In genomic region chr6:148864941-148865340, GRCh38 we compare ENCODE assay signal across 18 cellular contexts.
DNase-seq lines count a peak whose midpoint lies in the region; ATAC-seq and TF ChIP-seq lines count a peak whose summit lies in the region.
"Had no signal": no experiment of that assay in that cellular context is flagged by ENCODE, and none has a peak within 500 bp of the region (broad histone marks: within the 10 kb centered on the region; RNA-seq: fewer than 3 reads in every experiment).

No MANE protein-coding gene starts in this region.

- H3K79me2 ChIP-seq in osteoblast (ENCODE audit: insufficient read depth, low read length) = peaks cover 7% of the 10 kb centered on the region

- no peaks in the 10 kb centered on the region for H3K27me3 ChIP-seq in osteoblast (ENCODE audit: insufficient read depth, low read length)
- H3K27me3 ChIP-seq: BE2C had no signal

- DNase-seq in NCI-H345 (lab: John Stamatoyannopoulos, UW) (peak; percentile 18), NCI-H345 treated with DMSO at 0.1 percent for 48 hours (lab: John Stamatoyannopoulos, UW; ENCODE audit: unreplicated experiment) (no peak), NCI-H146 treated with DMSO at 0.1 percent for 48 hours (lab: John Stamatoyannopoulos, UW; ENCODE audit: unreplicated experiment) (peak; percentile 88), NCI-H774 (lab: John Stamatoyannopoulos, UW) (peak; percentile 21), osteoblast (ENCODE audit: insufficient read length, low spot score, missing footprints) (peak; percentile 29), activated gamma-delta T cell (lab: John Stamatoyannopoulos, UW) (no peak)
- DNase-seq: BE2C; CD4-positive, CD25-positive, alpha-beta regulatory T cell; GOT3; NCI-H1092 treated with DMSO at 0.1 percent for 48 hours; NCI-H82; PC-3; SIG-M5 had no signal

- no peaks in the 10 kb centered on the region for H3K9me3 ChIP-seq in osteoblast (ENCODE audit: low read depth, low read length)
- H3K9me3 ChIP-seq: BE2C had no signal

- H3K4me1 ChIP-seq in osteoblast (ENCODE audit: insufficient read depth, low read length) = peaks cover 24% of the 10 kb centered on the region
- H3K4me1 ChIP-seq: BE2C had no signal

- TF ChIP-seq CTCF in osteoblast (IDR thresholded peaks at IDR 0.05; ENCODE audit: extremely low read depth, low read depth, low read length) = no peak

- H3K4me2 ChIP-seq in osteoblast (ENCODE audit: insufficient read depth, low read length) = no peak overlapping the region

- no peak overlapping the region for H2AFZ ChIP-seq in osteoblast (ENCODE audit: low read length)

- H4K20me1 ChIP-seq in osteoblast (ENCODE audit: insufficient read depth, low read length) = no peaks in the 10 kb centered on the region

- no peaks in the 10 kb centered on the region for H3K36me3 ChIP-seq in osteoblast (ENCODE audit: insufficient read depth, low read length)
- H3K36me3 ChIP-seq: BE2C had no signal

- H3K4me3 ChIP-seq in osteoblast (ENCODE audit: insufficient read depth, low read length) = no peak overlapping the region
- H3K4me3 ChIP-seq: GM12878, K562 had no signal

- no peak for ATAC-seq in HG03039 (IDR thresholded peaks at IDR 0.05; ENCODE audit: unreplicated experiment)
- ATAC-seq in HG02763 (IDR thresholded peaks at IDR 0.05; ENCODE audit: unreplicated experiment) = no peak
- ATAC-seq: GM12878, K562, PC-3 had no signal

- H3K27ac ChIP-seq in osteoblast (ENCODE audit: low read depth, low read length) = no peak overlapping the region
- H3K27ac ChIP-seq: RWPE1 had no signal

Comparison
In these comparisons a context has a peak if more than half of its experiments do, and no peak if none do; other contexts are left out.
1. DNase-seq: peak in NCI-H345 (single experiment), NCI-H146 treated with DMSO at 0.1 percent for 48 hours (single experiment), NCI-H774 (single experiment) and osteoblast (single experiment); none in NCI-H345 treated with DMSO at 0.1 percent for 48 hours (single experiment) and activated gamma-delta T cell (single experiment).